In the genomic region with DNA sequence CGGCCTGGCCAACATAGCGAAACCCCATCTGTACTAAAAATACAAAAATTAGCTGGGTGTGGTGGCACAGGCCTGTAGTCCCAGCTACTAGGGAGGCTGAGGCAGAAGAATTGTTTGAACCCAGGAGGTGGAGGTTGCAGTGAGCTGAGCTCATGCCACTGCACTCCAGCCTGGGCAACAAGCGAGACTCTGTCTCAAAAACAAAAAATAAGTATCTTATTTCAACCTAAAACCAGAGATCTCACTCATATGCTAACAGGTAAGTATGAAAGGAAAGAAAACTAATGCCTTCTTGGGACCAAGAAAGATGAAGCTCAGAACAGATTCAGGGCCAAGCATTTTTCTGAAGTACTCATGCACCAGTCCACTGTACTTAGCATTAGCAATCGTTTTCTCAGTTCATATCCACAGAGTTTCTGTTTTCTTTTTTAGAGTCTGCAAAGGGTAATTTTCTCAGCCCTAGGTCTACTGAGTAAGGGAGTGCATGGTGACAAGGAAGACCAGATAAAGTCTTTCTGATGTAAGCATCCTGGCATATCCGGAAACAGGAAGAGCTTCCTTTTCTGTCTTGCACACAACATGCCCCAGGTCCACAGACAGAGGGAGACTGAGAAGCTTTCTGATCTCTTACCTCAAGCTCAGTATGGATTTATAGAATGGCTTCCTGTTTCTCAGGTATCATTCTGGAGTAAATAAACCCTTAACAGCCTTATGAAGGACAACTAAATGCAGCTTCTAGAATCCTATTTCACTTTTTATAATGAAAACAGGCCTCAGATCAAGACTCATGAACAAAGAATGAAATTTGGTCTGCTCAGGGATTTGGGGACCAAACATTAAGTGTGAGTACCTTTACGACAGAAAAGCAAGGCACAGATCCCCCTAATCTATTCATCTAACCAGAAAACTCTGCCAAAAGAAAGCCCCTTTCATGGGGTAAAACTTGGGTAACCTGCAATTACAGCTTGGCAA, we compare ENCODE assay signal across 1 cellular context.
TF ChIP-seq lines count a peak whose summit lies in the region.

No MANE protein-coding gene starts in this region.

TF ChIP-seq in GM12878, 131 proteins besides CTCF, POLR2A, EP300 and RAD21:
- TF ChIP-seq ZNF24 (IDR thresholded peaks at IDR 0.05) (no peak), SPI1 (IDR thresholded peaks at IDR 0.05; ENCODE audit: borderline replicate concordance, insufficient read depth, low read depth, low read length) (peak; percentile 13; the same call in 1 of the 2 replicates), E4F1 (IDR thresholded peaks at IDR 0.05; ENCODE audit: borderline replicate concordance, partially characterized antibody) (no peak), CREM (IDR thresholded peaks at IDR 0.05; ENCODE audit: low read depth) (0 out of 2 replicates have a peak, but pooled peaks have one; percentile 18), USF1 (IDR thresholded peaks at IDR 0.05; ENCODE audit: borderline replicate concordance, extremely low read length, insufficient read depth, low read depth, low read length) (no peak), SRF (IDR thresholded peaks at IDR 0.05; ENCODE audit: low read depth in 2 of 2, low read length in 2 of 2) (peak in 1 of 2 experiments; percentile 68; a peak in 1 of 4 replicates), IKZF1 (conservative IDR thresholded peaks at IDR 0.05) (no peak), ETV6 (conservative IDR thresholded peaks at IDR 0.05 in 1 of 2, IDR thresholded peaks at IDR 0.05 in 1 of 2; ENCODE audit: borderline replicate concordance in 1 of 2, low read depth in 1 of 2) (peak in 1 of 2 experiments; percentile 65; a peak in 1 of 4 replicates)
- TF ChIP-seq, protein P1, sequence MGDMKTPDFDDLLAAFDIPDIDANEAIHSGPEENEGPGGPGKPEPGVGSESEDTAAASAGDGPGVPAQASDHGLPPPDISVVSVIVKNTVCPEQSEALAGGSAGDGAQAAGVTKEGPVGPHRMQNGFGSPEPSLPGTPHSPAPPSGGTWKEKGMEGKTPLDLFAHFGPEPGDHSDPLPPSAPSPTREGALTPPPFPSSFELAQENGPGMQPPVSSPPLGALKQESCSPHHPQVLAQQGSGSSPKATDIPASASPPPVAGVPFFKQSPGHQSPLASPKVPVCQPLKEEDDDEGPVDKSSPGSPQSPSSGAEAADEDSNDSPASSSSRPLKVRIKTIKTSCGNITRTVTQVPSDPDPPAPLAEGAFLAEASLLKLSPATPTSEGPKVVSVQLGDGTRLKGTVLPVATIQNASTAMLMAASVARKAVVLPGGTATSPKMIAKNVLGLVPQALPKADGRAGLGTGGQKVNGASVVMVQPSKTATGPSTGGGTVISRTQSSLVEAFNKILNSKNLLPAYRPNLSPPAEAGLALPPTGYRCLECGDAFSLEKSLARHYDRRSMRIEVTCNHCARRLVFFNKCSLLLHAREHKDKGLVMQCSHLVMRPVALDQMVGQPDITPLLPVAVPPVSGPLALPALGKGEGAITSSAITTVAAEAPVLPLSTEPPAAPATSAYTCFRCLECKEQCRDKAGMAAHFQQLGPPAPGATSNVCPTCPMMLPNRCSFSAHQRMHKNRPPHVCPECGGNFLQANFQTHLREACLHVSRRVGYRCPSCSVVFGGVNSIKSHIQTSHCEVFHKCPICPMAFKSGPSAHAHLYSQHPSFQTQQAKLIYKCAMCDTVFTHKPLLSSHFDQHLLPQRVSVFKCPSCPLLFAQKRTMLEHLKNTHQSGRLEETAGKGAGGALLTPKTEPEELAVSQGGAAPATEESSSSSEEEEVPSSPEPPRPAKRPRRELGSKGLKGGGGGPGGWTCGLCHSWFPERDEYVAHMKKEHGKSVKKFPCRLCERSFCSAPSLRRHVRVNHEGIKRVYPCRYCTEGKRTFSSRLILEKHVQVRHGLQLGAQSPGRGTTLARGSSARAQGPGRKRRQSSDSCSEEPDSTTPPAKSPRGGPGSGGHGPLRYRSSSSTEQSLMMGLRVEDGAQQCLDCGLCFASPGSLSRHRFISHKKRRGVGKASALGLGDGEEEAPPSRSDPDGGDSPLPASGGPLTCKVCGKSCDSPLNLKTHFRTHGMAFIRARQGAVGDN (IDR thresholded peaks at IDR 0.05): peak; percentile 41; the same call in 1 of the 2 replicates
